15 cellular contexts compared by ENCODE assay signal in the genomic region with DNA sequence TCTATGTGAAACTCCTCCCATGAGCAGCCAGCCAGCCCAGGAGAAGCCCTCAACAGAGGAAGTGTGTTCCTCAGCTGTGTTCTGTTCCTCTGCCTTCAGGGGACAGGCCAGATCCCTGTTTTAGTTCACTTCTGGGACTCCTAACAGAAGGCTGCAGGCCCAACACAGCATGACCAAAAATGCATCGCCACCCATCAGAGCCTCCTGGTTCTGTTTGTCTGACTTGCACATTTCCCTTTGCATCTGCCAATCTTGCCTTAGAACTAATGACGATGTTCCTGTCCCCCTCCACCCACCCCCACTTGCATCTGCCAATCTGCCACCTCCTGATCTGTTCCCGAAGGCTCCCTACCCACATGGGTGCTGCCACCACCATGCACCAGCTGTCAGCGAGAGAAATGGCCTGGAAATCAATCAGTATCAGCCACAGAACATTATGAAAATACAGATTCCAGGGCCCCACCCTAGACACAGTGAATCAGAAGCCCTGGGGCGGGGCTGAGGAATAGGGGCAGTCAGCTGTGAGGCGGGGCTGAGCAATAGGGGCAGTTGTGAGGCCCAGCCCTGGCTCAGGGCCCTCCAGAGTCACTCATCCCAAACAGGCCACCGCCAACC. TPM values are rescaled to one million over a fixed set of nuclear protein-coding genes. Genes with fewer than 3 reads are reported as not detected.
DNase-seq lines count a peak whose midpoint lies in the region; ATAC-seq and TF ChIP-seq lines count a peak whose summit lies in the region.
"Had no signal": no experiment of that assay in that cellular context is flagged by ENCODE, and none has a peak within 500 bp of the region (broad histone marks: within the 10 kb centered on the region; RNA-seq: fewer than 3 reads in every experiment).

No MANE protein-coding gene starts in this region.

- in situ Hi-C loops in GM23248 (cut with MboI) = no loop called here

- no peaks in the 10 kb centered on the region for H3F3A ChIP-seq in GM23248 (ENCODE audit: insufficient read depth)

- WGBS in GM23248 (ENCODE audit: low coverage in 1 of 2, low lambda C conversion rate in 2 of 2, missing lambda C conversion rate in 2 of 2), 2 experiments = 85 to 89% methylated on average over 7 of the region's 7 CpGs

- DNase-seq in AG08396 (ENCODE audit: low spot score) (peak; percentile 61), GM23248 (peak; percentile 68), iPS-NIHi11 (ENCODE audit: low spot score) (peak; percentile 66), GM20000 (ENCODE audit: low spot score) (no peak), HEK293T (ENCODE audit: extremely low spot score) (no peak)
- no peak for DNase-seq in activated CD8-positive, alpha-beta T cell treated with anti-CD3 and anti-CD28 coated beads, Interleukin-2, amount 10 ng/mL, durations not matched to agents 7 days and 5 days
- DNase-seq: activated CD4-positive, alpha-beta memory T cell treated with anti-CD3 and anti-CD28 coated beads for 36 hours; dermis blood vessel endothelial cell; DMS 273 treated with DMSO at 0.1 percent for 48 hours; NCI-H1930; NCI-H82 had no signal

- CTCF ChIA-PET in activated CD8-positive, alpha-beta T cell treated with anti-CD3 and anti-CD28 coated beads, Interleukin-2, amount 10 ng/mL, durations not matched to agents 7 days and 5 days (lab: Charles Lee) = interaction anchor here (1.0 to 1.7 kb wide), 7 partner anchors 10 to 245 kb away, joined by 3 to 7 read pairs (median 4); a partner anchor contains a TSS
- CTCF ChIA-PET in HEK293T (lab: Yijun Ruan, JAX) = no interaction called here

- no peak for ATAC-seq in activated CD8-positive, alpha-beta T cell treated with anti-CD3 and anti-CD28 coated beads, Interleukin-2, amount 10 ng/mL, durations not matched to agents 7 days and 5 days
- ATAC-seq in HG03097 (IDR thresholded peaks at IDR 0.05; ENCODE audit: low FRiP score, unreplicated experiment) = no peak
- no peak for ATAC-seq in GM21381 (IDR thresholded peaks at IDR 0.05; ENCODE audit: unreplicated experiment)
- ATAC-seq: activated T-helper 17 cell treated with anti-CD3 and anti-CD28 coated beads, Interleukin-2, amount 50 U/mL, for 72 hours; Right ventricle myocardium inferior had no signal

- no peaks in the 10 kb centered on the region for H3K9me3 ChIP-seq in GM23248 (ENCODE audit: low read depth)

- no peaks in the 10 kb centered on the region for H3K27me3 Mint-ChIP-seq in activated CD8-positive, alpha-beta T cell treated with anti-CD3 and anti-CD28 coated beads, Interleukin-2, amount 10 ng/mL, durations not matched to agents 7 days and 5 days (ENCODE audit: low read depth)
- H3K27me3 Mint-ChIP-seq: activated CD4-positive, alpha-beta memory T cell treated with anti-CD3 and anti-CD28 coated beads for 36 hours; activated T-helper 17 cell treated with anti-CD3 and anti-CD28 coated beads, Interleukin-2, amount 50 U/mL, for 72 hours had no signal

- no peaks in the 10 kb centered on the region for H4K20me1 ChIP-seq in GM23248 (ENCODE audit: insufficient read depth)

- H2AFZ ChIP-seq in GM23248 = no peak overlapping the region

- no peak overlapping the region for H3K4me3 ChIP-seq in GM23248

- peaks cover 47% of the 10 kb centered on the region for H3K4me1 Mint-ChIP-seq in activated CD8-positive, alpha-beta T cell treated with anti-CD3 and anti-CD28 coated beads, Interleukin-2, amount 10 ng/mL, durations not matched to agents 7 days and 5 days (ENCODE audit: low read depth)

- H3K27ac ChIP-seq in GM23248 = no peak overlapping the region

- no peak overlapping the region for H3K9ac ChIP-seq in GM23248

- no peaks in the 10 kb centered on the region for H3K36me3 ChIP-seq in GM23248 (ENCODE audit: low read depth)

- peak overlapping the region; percentile 86 for H3K27ac Mint-ChIP-seq in activated CD8-positive, alpha-beta T cell treated with anti-CD3 and anti-CD28 coated beads, Interleukin-2, amount 10 ng/mL, durations not matched to agents 7 days and 5 days
- H3K27ac Mint-ChIP-seq: activated CD4-positive, alpha-beta memory T cell treated with anti-CD3 and anti-CD28 coated beads for 36 hours; activated T-helper 17 cell treated with anti-CD3 and anti-CD28 coated beads, Interleukin-2, amount 50 U/mL, for 72 hours had no signal

- H3K4me3 Mint-ChIP-seq in activated CD8-positive, alpha-beta T cell treated with anti-CD3 and anti-CD28 coated beads, Interleukin-2, amount 10 ng/mL, durations not matched to agents 7 days and 5 days = peak overlapping the region; percentile 84
- H3K4me3 Mint-ChIP-seq: activated CD4-positive, alpha-beta memory T cell treated with anti-CD3 and anti-CD28 coated beads for 36 hours had no signal

- no peaks in the 10 kb centered on the region for H3K79me2 ChIP-seq in GM23248 (ENCODE audit: insufficient read depth)

- POLR2A ChIA-PET in activated CD8-positive, alpha-beta T cell treated with anti-CD3 and anti-CD28 coated beads, Interleukin-2, amount 10 ng/mL, durations not matched to agents 7 days and 5 days (lab: Charles Lee) = interaction anchor here (2.3 kb wide), 1 partner anchor 51 kb away, joined by 24 read pairs; a partner anchor contains a TSS
- POLR2A ChIA-PET in HEK293T (lab: Yijun Ruan, JAX) = no interaction called here

- H3K4me1 ChIP-seq in GM23248 (ENCODE audit: insufficient read depth) = peaks cover 2% of the 10 kb centered on the region; the same call in 1 of the 2 replicates

- no peaks in the 10 kb centered on the region for H3K9me3 Mint-ChIP-seq in activated CD8-positive, alpha-beta T cell treated with anti-CD3 and anti-CD28 coated beads, Interleukin-2, amount 10 ng/mL, durations not matched to agents 7 days and 5 days (ENCODE audit: insufficient read depth)
- H3K9me3 Mint-ChIP-seq: activated CD4-positive, alpha-beta memory T cell treated with anti-CD3 and anti-CD28 coated beads for 36 hours; activated T-helper 17 cell treated with anti-CD3 and anti-CD28 coated beads, Interleukin-2, amount 50 U/mL, for 72 hours had no signal

- H3K36me3 Mint-ChIP-seq in activated CD8-positive, alpha-beta T cell treated with anti-CD3 and anti-CD28 coated beads, Interleukin-2, amount 10 ng/mL, durations not matched to agents 7 days and 5 days (ENCODE audit: low read depth) = peaks cover 18% of the 10 kb centered on the region
- H3K36me3 Mint-ChIP-seq: activated CD4-positive, alpha-beta memory T cell treated with anti-CD3 and anti-CD28 coated beads for 36 hours had no signal

- no peaks in the 10 kb centered on the region for H3K9me2 ChIP-seq in GM23248 (ENCODE audit: insufficient read depth)

- H3K4me2 ChIP-seq in GM23248 (ENCODE audit: unreplicated experiment) = no peak overlapping the region

- TF ChIP-seq CTCF in GM20000 (IDR thresholded peaks at IDR 0.05; ENCODE audit: extremely low read depth, missing control alignments) = no peak

- no peaks in the 10 kb centered on the region for H3K27me3 ChIP-seq in GM23248 (replicated peaks; ENCODE audit: insufficient read depth)

TF ChIP-seq in HEK293T, 16 proteins besides CTCF, POLR2A, EP300 and RAD21:
- TF ChIP-seq L3MBTL2 (conservative IDR thresholded peaks at IDR 0.05) (no peak), FOXA1 (IDR thresholded peaks at IDR 0.05) (no peak), SP1 (IDR thresholded peaks at IDR 0.05) (no peak), SUZ12 (IDR thresholded peaks at IDR 0.05) (no peak), BHLHE40 (IDR thresholded peaks at IDR 0.05; ENCODE audit: borderline replicate concordance) (no peak), HDGF (IDR thresholded peaks at IDR 0.05; ENCODE audit: borderline replicate concordance) (no peak)

RNA-seq across cellular contexts. Expression of a gene that starts 51.0 kb away (rescaled TPM):
- 118 and 125 TPM in 2 replicates for total RNA-seq in GM23248 (2014; rRNA removed; shearing (Covaris generic))
- polyA plus RNA-seq in GM23248 (2016; fragmentation: Nextera tagmentation; extraction: Ambion mirVana) = 47.2 and 47.6 TPM in 2 replicates
- 10 to 100 TPM; 50.8 to 51.8 TPM for total RNA-seq in activated CD8-positive, alpha-beta T cell treated with anti-CD3 and anti-CD28 coated beads, Interleukin-2, amount 10 ng/mL, durations not matched to agents 7 days and 5 days

Comparison
In these comparisons a context has a peak if more than half of its experiments do, and no peak if none do; other contexts are left out.
1. DNase-seq: peak in AG08396 (single experiment), GM23248 (single experiment) and iPS-NIHi11 (single experiment); none in activated CD8-positive, alpha-beta T cell treated with anti-CD3 and anti-CD28 coated beads, Interleukin-2, amount 10 ng/mL, durations not matched to agents 7 days and 5 days (single experiment), GM20000 (single experiment) and HEK293T (single experiment).